ENCODE assay signal across 9 cellular contexts in genomic region chr3:185253645-185254410, GRCh38. TPM values are rescaled to one million over a fixed set of nuclear protein-coding genes. Genes with fewer than 3 reads are reported as not detected.
DNase-seq lines count a peak whose midpoint lies in the region; ATAC-seq and TF ChIP-seq lines count a peak whose summit lies in the region.
"Had no signal": no experiment of that assay in that cellular context is flagged by ENCODE, and none has a peak within 500 bp of the region (broad histone marks: within the 10 kb centered on the region; RNA-seq: fewer than 3 reads in every experiment).

TSS of gene EHHADH (minus strand) at chr3:185254049. CDS start at chr3:185254022, 27 bp downstream.

- intact Hi-C loops in right lobe of liver (cut with DNase I) = no loop called here

- peak within 1 kb of the TSS; percentile 56 for H3K27ac Mint-ChIP-seq in HFFc6
- H3K27ac Mint-ChIP-seq in activated CD4-positive, alpha-beta T cell treated with anti-CD3 and anti-CD28 coated beads, Interleukin-2, amount 10 ng/mL, durations not matched to agents 7 days and 5 days = no peak within 1 kb of the TSS

- peak; percentile 87 for TF ChIP-seq POLR2A in right lobe of liver (IDR thresholded peaks at IDR 0.05)

- DNase-seq in EH (ENCODE audit: low read depth) = peak; percentile 78
- DNase-seq in HFFc6 = peak; percentile 28
- DNase-seq in NCI-H2196 treated with DMSO at 0.1 percent for 48 hours (lab: John Stamatoyannopoulos, UW; ENCODE audit: unreplicated experiment) = peak; percentile 60
- DNase-seq in activated CD4-positive, alpha-beta T cell treated with anti-CD3 and anti-CD28 coated beads, Interleukin-2, amount 10 ng/mL, durations not matched to agents 7 days and 5 days = peak; percentile 59
- DNase-seq in dermis microvascular lymphatic vessel endothelial cell (ENCODE audit: low read depth in 2 of 2) = peak; percentile 6 to 74
- peak; percentile 94 for DNase-seq in right lobe of liver
- DNase-seq in stimulated activated CD4-positive, alpha-beta T cell treated with anti-CD3 and anti-CD28 coated beads, Interleukin-4, amount 100 ng/mL, for 4 hours = peak; percentile 31 to 57

- no peaks in the 10 kb centered on the region for H3K27me3 ChIP-seq in right lobe of liver

- no peaks in the 10 kb centered on the region for H3K36me3 ChIP-seq in right lobe of liver

- TF ChIP-seq CTCF in HFFc6 (IDR thresholded peaks at IDR 0.05) = no peak
- TF ChIP-seq CTCF in right lobe of liver (IDR thresholded peaks at IDR 0.05) = peak in 1 of 4 donors; percentile 6

- WGBS in right lobe of liver (ENCODE audit: insufficient coverage, low coverage, low lambda C conversion rate, missing lambda C conversion rate) = 4% methylated on average over 31 of the region's 53 CpGs

- peak within 1 kb of the TSS; percentile 61 to 91 (median 81) for H3K4me3 ChIP-seq in right lobe of liver

- peaks cover 0 to 21% (median 0%) of the 10 kb centered on the region in 4 donors for H3K4me1 ChIP-seq in right lobe of liver

- ATAC-seq in right lobe of liver = peak; percentile 93 to 99 (median 94)
- ATAC-seq in GM21717 (IDR thresholded peaks at IDR 0.05; ENCODE audit: unreplicated experiment) = no peak

- no peaks in the 10 kb centered on the region for H3K36me3 Mint-ChIP-seq in HFFc6 (ENCODE audit: low read depth)
- H3K36me3 Mint-ChIP-seq in activated CD4-positive, alpha-beta T cell treated with anti-CD3 and anti-CD28 coated beads, Interleukin-2, amount 10 ng/mL, durations not matched to agents 7 days and 5 days (ENCODE audit: low read depth) = peaks cover 3% of the 10 kb centered on the region

- peaks cover 3% of the 10 kb centered on the region for H3K27me3 Mint-ChIP-seq in HFFc6 (ENCODE audit: insufficient read depth)
- peaks cover 25% of the 10 kb centered on the region for H3K27me3 Mint-ChIP-seq in activated CD4-positive, alpha-beta T cell treated with anti-CD3 and anti-CD28 coated beads, Interleukin-2, amount 10 ng/mL, durations not matched to agents 7 days and 5 days

- H3K9me3 Mint-ChIP-seq in HFFc6 = peaks cover 8% of the 10 kb centered on the region; the same call in 1 of the 2 replicates
- H3K9me3 Mint-ChIP-seq in activated CD4-positive, alpha-beta T cell treated with anti-CD3 and anti-CD28 coated beads, Interleukin-2, amount 10 ng/mL, durations not matched to agents 7 days and 5 days = peaks cover 14% of the 10 kb centered on the region

- CTCF ChIA-PET in activated CD4-positive, alpha-beta T cell treated with anti-CD3 and anti-CD28 coated beads, Interleukin-2, amount 10 ng/mL, durations not matched to agents 7 days and 5 days (lab: Charles Lee) = interaction anchor here (0.6 kb wide), 1 partner anchor 103 kb away, joined by 4 read pairs; no protein-coding TSS in a partner anchor

- H3K4me3 Mint-ChIP-seq in HFFc6 = peak within 1 kb of the TSS; percentile 88
- H3K4me3 Mint-ChIP-seq in activated CD4-positive, alpha-beta T cell treated with anti-CD3 and anti-CD28 coated beads, Interleukin-2, amount 10 ng/mL, durations not matched to agents 7 days and 5 days = peak within 1 kb of the TSS; percentile 64

- H3K9me3 ChIP-seq in right lobe of liver = no peaks in the 10 kb centered on the region

- POLR2A ChIA-PET in activated CD4-positive, alpha-beta T cell treated with anti-CD3 and anti-CD28 coated beads, Interleukin-2, amount 10 ng/mL, durations not matched to agents 7 days and 5 days (lab: Charles Lee) = no interaction called here

- H3K4me1 Mint-ChIP-seq in HFFc6 (ENCODE audit: low read depth) = peaks cover 22% of the 10 kb centered on the region
- H3K4me1 Mint-ChIP-seq in activated CD4-positive, alpha-beta T cell treated with anti-CD3 and anti-CD28 coated beads, Interleukin-2, amount 10 ng/mL, durations not matched to agents 7 days and 5 days = peaks cover 5% of the 10 kb centered on the region

- H3K27ac ChIP-seq in right lobe of liver = peak within 1 kb of the TSS; percentile 81 to 94 (median 87)
- H3K27ac ChIP-seq: epithelial cell of prostate had no signal

RNA-seq across cellular contexts. Expression of gene EHHADH, which starts in this region (rescaled TPM):
- 1 to 10 TPM; 4.2 to 7.4 (median 6.4) TPM for total RNA-seq in HFFc6 (2021; fragmentation: NEBNext Ultra II Directional; extraction: Animal tissue kit (Norgen Biotek cat#: 25700))
- 1 to 10 TPM; 2.0 to 2.2 TPM for total RNA-seq in activated CD4-positive, alpha-beta T cell treated with anti-CD3 and anti-CD28 coated beads, Interleukin-2, amount 10 ng/mL, durations not matched to agents 7 days and 5 days
- total RNA-seq in dermis microvascular lymphatic vessel endothelial cell (4.3 and 4.5 TPM in 2 replicates), right lobe of liver (100 to 1,000 TPM; 138 to 322 (median 216) TPM)

Comparison
In these comparisons a context has a peak if more than half of its experiments do, and no peak if none do; other contexts are left out.
1. RNA of gene EHHADH (total RNA-seq): 138 to 322 TPM in right lobe of liver; 4.2 to 7.4 TPM in HFFc6, 4.3 to 4.5 TPM in dermis microvascular lymphatic vessel endothelial cell and 2.0 to 2.2 TPM in activated CD4-positive, alpha-beta T cell treated with anti-CD3 and anti-CD28 coated beads, Interleukin-2, amount 10 ng/mL, durations not matched to agents 7 days and 5 days; every median in the first group is over 10 times any median in the second.
2. DNase-seq: peak in every context shown above with its lines; median percentile 94 in right lobe of liver; 78 in EH; 60 in NCI-H2196 treated with DMSO at 0.1 percent for 48 hours; 59 in activated CD4-positive, alpha-beta T cell treated with anti-CD3 and anti-CD28 coated beads, Interleukin-2, amount 10 ng/mL, durations not matched to agents 7 days and 5 days; 44 in stimulated activated CD4-positive, alpha-beta T cell treated with anti-CD3 and anti-CD28 coated beads, Interleukin-4, amount 100 ng/mL, for 4 hours; 40 in dermis microvascular lymphatic vessel endothelial cell; 28 in HFFc6.